18 cellular contexts compared by ENCODE assay signal in the genomic region with DNA sequence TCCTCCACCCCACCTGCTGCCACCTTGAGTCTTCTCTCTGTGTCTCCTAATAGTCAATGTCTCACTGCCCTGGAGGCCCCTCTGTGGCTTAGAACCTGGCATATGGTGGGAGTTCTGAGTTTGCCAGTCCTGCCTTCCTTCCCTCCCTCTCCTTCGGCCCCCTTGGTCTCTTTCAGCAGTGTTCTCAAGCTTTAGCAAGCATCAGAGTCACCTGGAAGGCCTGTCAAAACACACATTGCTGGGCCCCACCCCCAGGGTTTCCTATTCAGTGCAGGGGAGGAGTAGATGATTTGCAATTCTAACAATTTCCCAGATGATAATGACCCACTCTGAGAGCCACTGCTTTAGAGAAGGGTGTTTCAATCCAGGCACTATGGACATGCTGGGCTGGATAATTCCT. TPM values are rescaled to one million over a fixed set of nuclear protein-coding genes. Genes with fewer than 3 reads are reported as not detected.
DNase-seq lines count a peak whose midpoint lies in the region; ATAC-seq and TF ChIP-seq lines count a peak whose summit lies in the region.
"Had no signal": no experiment of that assay in that cellular context is flagged by ENCODE, and none has a peak within 500 bp of the region (broad histone marks: within the 10 kb centered on the region; RNA-seq: fewer than 3 reads in every experiment).

No MANE protein-coding gene starts in this region.

- no peak overlapping the region for H2AFZ ChIP-seq in mammary epithelial cell (ENCODE audit: low read depth, low read length)

- intact Hi-C loops in breast epithelium (cut with DNase I; ENCODE audit: low total_unique reads) (no loop called here), mammary epithelial cell (cut with micrococcal nuclease) (no loop called here), transverse colon (cut with DNase I; ENCODE audit: low total_unique reads) (no loop called here)

- CTCF ChIA-PET in mammary epithelial cell (lab: Charles Lee; ENCODE audit: low non-redundant PET) = no interaction called here

- H3K4me3 ChIP-seq in breast epithelium (no peak overlapping the region), mammary epithelial cell (replicated peaks in 1 of 3; ENCODE audit: insufficient read depth in 1 of 3, low read depth in 2 of 3, low read length in 3 of 3) (no peak overlapping the region), endodermal cell (ENCODE audit: low read length) (no peak overlapping the region), mucosa of rectum (ENCODE audit: low read length in 2 of 2) (no peak overlapping the region), transverse colon (no peak overlapping the region)

- TF ChIP-seq EP300 in transverse colon (IDR thresholded peaks at IDR 0.05; ENCODE audit: low read depth) = no peak

- dilution Hi-C loops in mammary epithelial cell (cut with HindIII; ENCODE audit: low sequenced_read_pairs) = no loop called here

- 100% methylated on average over 1 of the region's 1 CpG for WGBS in mammary epithelial cell (ENCODE audit: low coverage, missing lambda C conversion rate)
- 60% methylated on average over 1 of the region's 1 CpG; no CpG with 5 or more reads in 1 of the 2 experiments for WGBS in endodermal cell (ENCODE audit: insufficient coverage in 1 of 2, insufficient read length in 1 of 2), 2 experiments
- WGBS in transverse colon (ENCODE audit: low coverage in 1 of 2), 2 donors = 74% methylated on average over 1 of the region's 1 CpG; no CpG with 5 or more reads in 1 of the 2 donors

- ATAC-seq in HG03045 (IDR thresholded peaks at IDR 0.05; ENCODE audit: unreplicated experiment) = no peak
- no peak for ATAC-seq in GM19455 (IDR thresholded peaks at IDR 0.05; ENCODE audit: unreplicated experiment)
- ATAC-seq in SK-N-SH treated with all-trans-retinoic acid at 6 μM for 48 hours = no peak
- ATAC-seq: Panc1 had no signal

- DNase-seq in breast epithelium (ENCODE audit: low spot score in 2 of 2) (no peak), mammary epithelial cell (no peak), endodermal cell (peak; percentile 76), transverse colon (no peak)
- DNase-seq: BE2C; CD4-positive, alpha-beta T cell; EL; HCEC 1CT; KBM-7; NCI-H1048; NCI-H2081 treated with DMSO at 0.1 percent for 48 hours; NCI-H510A had no signal

- H4K20me1 ChIP-seq in mammary epithelial cell (ENCODE audit: insufficient read depth, low read length) = no peaks in the 10 kb centered on the region

- no peaks in the 10 kb centered on the region for H3K79me2 ChIP-seq in mammary epithelial cell (ENCODE audit: insufficient read depth, low read length)

- H3K4me1 ChIP-seq in breast epithelium = peaks cover 0 to 3% of the 10 kb centered on the region in 2 donors
- no peaks in the 10 kb centered on the region for H3K4me1 ChIP-seq in mammary epithelial cell (ENCODE audit: insufficient read depth, low read length)
- H3K4me1 ChIP-seq in endodermal cell (ENCODE audit: control insufficient read depth, insufficient read depth, low read length) = no peaks in the 10 kb centered on the region
- peaks cover 3 to 22% of the 10 kb centered on the region in 2 donors for H3K4me1 ChIP-seq in mucosa of rectum (ENCODE audit: control insufficient read depth in 2 of 2, insufficient read depth in 2 of 2, low read length in 2 of 2)
- peaks cover 0 to 7% (median 6%) of the 10 kb centered on the region in 4 donors for H3K4me1 ChIP-seq in transverse colon
- H3K4me1 ChIP-seq: BE2C had no signal

- no peak for TF ChIP-seq CTCF in breast epithelium (IDR thresholded peaks at IDR 0.05)
- TF ChIP-seq CTCF in mammary epithelial cell (conservative IDR thresholded peaks at IDR 0.05 in 1 of 2, IDR thresholded peaks at IDR 0.05 in 1 of 2; ENCODE audit: extremely low read depth in 1 of 2, insufficient read depth in 1 of 2, low read depth in 1 of 2, low read length in 2 of 2) = no peak
- no peak for TF ChIP-seq CTCF in endodermal cell (conservative IDR thresholded peaks at IDR 0.05)
- TF ChIP-seq CTCF in transverse colon (IDR thresholded peaks at IDR 0.05) = no peak

- H3K9me3 ChIP-seq in breast epithelium (no peaks in the 10 kb centered on the region), mammary epithelial cell (replicated peaks; ENCODE audit: insufficient read depth, low read length) (no peaks in the 10 kb centered on the region), endodermal cell (ENCODE audit: control insufficient read depth, low read length) (no peaks in the 10 kb centered on the region), mucosa of rectum (ENCODE audit: control insufficient read depth in 2 of 2, low read length in 2 of 2) (no peaks in the 10 kb centered on the region), transverse colon (no peaks in the 10 kb centered on the region)
- H3K9me3 ChIP-seq: BE2C had no signal

- TF ChIP-seq POLR2A in breast epithelium (IDR thresholded peaks at IDR 0.05) (no peak), transverse colon (IDR thresholded peaks at IDR 0.05) (no peak)

- BruUV-seq in mammary epithelial cell (replicated peaks; lab: Mats Ljungman, UMichigan) = no TSS peak

- peak overlapping the region; percentile 67 to 68 for H3K27ac ChIP-seq in breast epithelium
- H3K27ac ChIP-seq in mammary epithelial cell (ENCODE audit: insufficient read depth, low read depth, low read length) = no peak overlapping the region
- H3K27ac ChIP-seq in endodermal cell (ENCODE audit: low read depth, low read length) = no peak overlapping the region
- peak overlapping the region; percentile 72 to 76 for H3K27ac ChIP-seq in mucosa of rectum (ENCODE audit: low read depth in 2 of 2, low read length in 2 of 2)
- H3K27ac ChIP-seq in transverse colon = peak overlapping the region; percentile 32 to 50 (median 44)

- no peak overlapping the region for H3K4me2 ChIP-seq in mammary epithelial cell (ENCODE audit: insufficient read depth, low read depth, low read length)

- H3K4me3 Mint-ChIP-seq in endodermal cell = no peak overlapping the region
- H3K4me3 Mint-ChIP-seq: CD4-positive, alpha-beta T cell had no signal

- H3K4me1 Mint-ChIP-seq in endodermal cell = peaks cover 30% of the 10 kb centered on the region

- in situ Hi-C loops in mammary epithelial cell (cut with MboI; ENCODE audit: low sequenced_read_pairs in 2 of 2) (no loop called here), transverse colon (cut with MboI; ENCODE audit: low pct_ligation_motif_present in 1 of 4, low pct_unique_long_range_greater_than_20kb in 1 of 4, low sequenced_read_pairs in 3 of 4) (loop anchor here in 1 of 4 donors (25.0 kb wide), 1 partner anchor 306 kb away; no protein-coding TSS in a partner anchor)

- H3K27ac Mint-ChIP-seq in endodermal cell = no peak overlapping the region
- H3K27ac Mint-ChIP-seq: CD4-positive, alpha-beta T cell had no signal

- peaks cover 2% of the 10 kb centered on the region for H3K27me3 Mint-ChIP-seq in endodermal cell (ENCODE audit: insufficient read depth)
- H3K27me3 Mint-ChIP-seq: CD4-positive, alpha-beta T cell had no signal

- H3K27me3 ChIP-seq in breast epithelium (no peaks in the 10 kb centered on the region), mammary epithelial cell (ENCODE audit: insufficient read depth, low read length) (no peaks in the 10 kb centered on the region), endodermal cell (ENCODE audit: control insufficient read depth, insufficient read depth, low read length, poor library complexity, severe bottlenecking) (no peaks in the 10 kb centered on the region), mucosa of rectum (ENCODE audit: control insufficient read depth in 2 of 2, insufficient read depth in 2 of 2, low read length in 2 of 2) (no peaks in the 10 kb centered on the region), transverse colon (no peaks in the 10 kb centered on the region)
- H3K27me3 ChIP-seq: BE2C had no signal

- H3K9me3 Mint-ChIP-seq in endodermal cell = no peaks in the 10 kb centered on the region
- H3K9me3 Mint-ChIP-seq: CD4-positive, alpha-beta T cell had no signal

- H3K9ac ChIP-seq in mammary epithelial cell (ENCODE audit: insufficient read depth, low read length) (no peak overlapping the region), endodermal cell (ENCODE audit: extremely low read depth, low read length, poor library complexity, severe bottlenecking) (no peak overlapping the region), mucosa of rectum (ENCODE audit: low read depth in 1 of 2, low read length in 2 of 2) (no peak overlapping the region)

- H3K36me3 ChIP-seq in breast epithelium = no peaks in the 10 kb centered on the region
- H3K36me3 ChIP-seq in mammary epithelial cell (ENCODE audit: insufficient read depth, low read length) = no peaks in the 10 kb centered on the region
- H3K36me3 ChIP-seq in endodermal cell (ENCODE audit: control insufficient read depth, insufficient read depth, low read length) = no peaks in the 10 kb centered on the region
- H3K36me3 ChIP-seq in mucosa of rectum (ENCODE audit: control insufficient read depth in 2 of 2, insufficient read depth in 2 of 2, low read length in 2 of 2) = no peaks in the 10 kb centered on the region
- no peaks in the 10 kb centered on the region for H3K36me3 ChIP-seq in transverse colon
- H3K36me3 ChIP-seq: BE2C had no signal

- H3K36me3 Mint-ChIP-seq in endodermal cell (ENCODE audit: low read depth) = no peaks in the 10 kb centered on the region

RNA-seq across cellular contexts. Expression of a gene that starts 26.3 kb away (rescaled TPM):
- total RNA-seq in breast epithelium = 10 to 100 TPM in 1 of 3 donors, 1 to 10 TPM in 2; 8.5 to 13.4 (median 9.5) TPM
- total RNA-seq in mammary epithelial cell = 1 to 10 TPM; 2.0 to 2.1 TPM
- 1.3 TPM for polyA plus RNA-seq in mammary epithelial cell
- not detected for polyA minus RNA-seq in mammary epithelial cell
- 10 to 100 TPM in 1 of 2 donors, 1 to 10 TPM in 1; 1.4 to 10.9 TPM for total RNA-seq in endodermal cell
- 1.7 TPM for polyA plus RNA-seq in endodermal cell (2013, experiment 1 of 2)
- polyA plus RNA-seq in endodermal cell (2013, experiment 2 of 2) = 0.41 TPM
- 10 to 100 TPM in 1 of 4 donors, 1 to 10 TPM in 2, not detected in 1; 2.4 to 18.2 (median 8.1) TPM for total RNA-seq in transverse colon

RNA-seq across cellular contexts. Expression of a gene that starts 47.8 kb away (rescaled TPM):
- total RNA-seq in breast epithelium (under 1 TPM in 1 of 3 donors, not detected in 2; 0.66 TPM), mammary epithelial cell (not detected), endodermal cell (not detected), transverse colon (10 to 100 TPM; 34.4 to 66.5 (median 42.5) TPM)
- not detected for polyA plus RNA-seq in mammary epithelial cell
- not detected for polyA minus RNA-seq in mammary epithelial cell
- not detected for polyA plus RNA-seq in endodermal cell (2013, experiment 1 of 2)
- not detected for polyA plus RNA-seq in endodermal cell (2013, experiment 2 of 2)
- total RNA-seq: CD4-positive, alpha-beta T cell had no signal
- polyA plus RNA-seq: AG04450 had no signal

RNA-seq across cellular contexts. Expression of a gene that starts 58.8 kb away (rescaled TPM):
- total RNA-seq in breast epithelium (10 to 100 TPM; 15.2 to 31.0 (median 24.6) TPM), mammary epithelial cell (10 to 100 TPM in 1 of 2 donors, 1 to 10 TPM in 1; 8.8 to 10.2 TPM), endodermal cell (1 to 10 TPM; 6.8 to 8.9 TPM), transverse colon (10 to 100 TPM in 1 of 4 donors, 1 to 10 TPM in 3; 2.8 to 16.2 (median 6.1) TPM)
- polyA plus RNA-seq in mammary epithelial cell = 6.6 TPM
- polyA minus RNA-seq in mammary epithelial cell = 32.8 TPM
- 15.5 TPM for polyA plus RNA-seq in endodermal cell (2013, experiment 1 of 2)
- 11.5 TPM for polyA plus RNA-seq in endodermal cell (2013, experiment 2 of 2)

RNA-seq across cellular contexts. Expression of a gene that starts 58.8 kb away (rescaled TPM):
- total RNA-seq in breast epithelium (10 to 100 TPM; 17.6 to 22.3 (median 19.3) TPM), mammary epithelial cell (10 to 100 TPM; 24.2 to 37.0 TPM), endodermal cell (10 to 100 TPM; 43.3 to 43.9 TPM), transverse colon (10 to 100 TPM; 19.1 to 53.5 (median 34.6) TPM)
- 18.4 TPM for polyA plus RNA-seq in mammary epithelial cell
- 16.9 TPM for polyA minus RNA-seq in mammary epithelial cell
- polyA plus RNA-seq in endodermal cell (2013, experiment 1 of 2) = 27.9 TPM
- 25.1 TPM for polyA plus RNA-seq in endodermal cell (2013, experiment 2 of 2)

Comparison
In these comparisons a context has a peak if more than half of its experiments do, and no peak if none do; other contexts are left out.
1. H3K27ac ChIP-seq: peak in breast epithelium (2 of 2), mucosa of rectum (2 of 2) and transverse colon (4 of 4); none in mammary epithelial cell (single experiment) and endodermal cell (single experiment).
2. RNA of a gene that starts 47.8 kb away (total RNA-seq): 34.4 to 66.5 TPM in transverse colon; 0.66 TPM in breast epithelium, not detected in mammary epithelial cell and not detected in endodermal cell; every median in the first group is over 10 times any median in the second.